Comparison of ENCODE assay signal across 8 cellular contexts in the genomic region with DNA sequence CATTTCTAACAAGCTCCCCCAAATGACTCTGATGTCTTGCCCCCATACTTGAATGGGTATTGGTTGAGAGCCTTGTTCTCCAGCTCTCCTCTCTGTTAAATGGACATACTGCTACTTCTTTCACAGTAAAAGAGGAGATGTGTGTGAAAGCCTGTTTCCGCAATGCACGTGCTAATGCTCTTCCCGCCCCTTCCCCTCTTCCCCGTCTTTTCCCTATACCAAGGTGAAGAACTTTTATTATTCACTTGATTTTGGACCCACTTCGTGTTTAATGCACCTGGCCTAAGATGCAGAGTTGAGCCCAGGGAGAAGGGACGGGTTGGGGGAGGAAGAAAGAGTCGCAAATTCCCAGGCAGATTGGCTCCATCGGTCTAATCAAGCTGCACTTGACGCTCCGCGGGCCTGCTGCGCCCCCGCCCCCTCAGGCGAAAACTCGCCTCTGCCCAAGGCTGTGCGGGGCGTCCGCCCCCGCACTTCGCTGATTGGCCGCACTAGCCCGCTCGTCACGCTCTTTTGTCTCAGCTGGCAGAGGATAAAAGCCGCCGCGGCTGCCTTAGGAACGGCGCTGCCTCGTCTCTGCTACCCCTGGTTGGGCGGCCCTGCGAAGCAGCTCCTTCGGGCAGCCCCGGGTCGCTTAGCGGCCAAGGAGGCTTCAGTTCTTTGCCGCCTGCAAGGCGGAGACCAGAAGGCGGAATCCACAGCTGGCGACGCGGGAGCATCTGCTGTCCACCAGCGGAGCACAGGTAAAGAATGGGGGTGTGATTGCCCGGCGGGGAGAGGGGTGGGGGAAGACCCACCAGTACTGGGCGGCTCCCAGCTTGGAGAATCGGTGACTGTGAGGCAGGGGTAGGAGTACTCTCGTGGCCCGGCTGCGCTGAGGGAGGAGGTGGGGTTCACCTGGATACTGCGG. TPM values are rescaled to one million over a fixed set of nuclear protein-coding genes. Genes with fewer than 3 reads are reported as not detected.
DNase-seq lines count a peak whose midpoint lies in the region; ATAC-seq and TF ChIP-seq lines count a peak whose summit lies in the region.

ZCCHC12 (plus strand) TSS at position 562 of the 910 bp plus-strand sequence. CDS start 1,421 bp downstream, outside the sequence.

- no peaks in the 10 kb centered on the region for H3K36me3 ChIP-seq in PC-3 (ENCODE audit: low read depth, low read length)

- no peak for TF ChIP-seq CTCF in PC-3 (conservative IDR thresholded peaks at IDR 0.05; ENCODE audit: low read depth, low read length)

- no peak within 1 kb of the TSS for H3K27ac ChIP-seq in PC-3 (ENCODE audit: low read length)

- no TSS peak for BruUV-seq in PC-3 (replicated peaks; lab: Mats Ljungman, UMichigan)

- H3F3A ChIP-seq in PC-3 (ENCODE audit: low read length, unreplicated experiment), result no peaks in the 10 kb centered on the region

- CTCF ChIA-PET in PC-3 (lab: Charles Lee), result interaction anchor here (0.5 to 0.6 kb wide), 2 partner anchors 243 to 301 kb away, joined by 4 read pairs; no protein-coding TSS in a partner anchor

- H3K9me2 ChIP-seq in PC-3 (replicated peaks; ENCODE audit: low read length), result no peaks in the 10 kb centered on the region

- peak within 1 kb of the TSS; percentile 77 for H2AFZ ChIP-seq in PC-3 (ENCODE audit: low read length)

- H3K9ac ChIP-seq in PC-3 (ENCODE audit: low read length), result no peak within 1 kb of the TSS

- H3K4me3 ChIP-seq in PC-3 (ENCODE audit: low read length), result peak within 1 kb of the TSS; percentile 61

- H3K9me3 ChIP-seq in PC-3 (ENCODE audit: low read length), result no peaks in the 10 kb centered on the region

- H3K79me2 ChIP-seq in PC-3 (ENCODE audit: low read length), result no peaks in the 10 kb centered on the region

- H3K4me2 ChIP-seq in PC-3 (ENCODE audit: low read length), result peak within 1 kb of the TSS; percentile 84

- intact Hi-C loops in PC-3 (cut with micrococcal nuclease) (no loop called here), Right ventricle myocardium superior (cut with DNase I) (no loop called here), posterior cingulate gyrus (cut with DNase I) (no loop called here)

- POLR2A ChIA-PET in PC-3 (lab: Charles Lee; ENCODE audit: unreplicated experiment), result no interaction called here

- H4K20me1 ChIP-seq in PC-3 (ENCODE audit: low read length), result no peaks in the 10 kb centered on the region

- peaks cover 13% of the 10 kb centered on the region for H3K27me3 ChIP-seq in PC-3 (ENCODE audit: low read length)

- DNase-seq in COLO668 (lab: John Stamatoyannopoulos, UW; ENCODE audit: unreplicated experiment), result peak; percentile 63
- peak; percentile 40 for DNase-seq in PC-3
- peak; percentile 18 for DNase-seq in activated naive CD4-positive, alpha-beta T cell treated with Interleukin-2 at 50 U/mL for 16 hours
- peak; percentile 51 for DNase-seq in Right ventricle myocardium superior
- DNase-seq in posterior cingulate gyrus, result peak; percentile 40 to 94 (median 60)
- DNase-seq in ureter (ENCODE audit: low spot score), result no peak

- peaks cover 6% of the 10 kb centered on the region; the same call in 1 of the 2 replicates for H3K4me1 ChIP-seq in PC-3 (ENCODE audit: insufficient read depth, low read length)

- peak; percentile 56 for ATAC-seq in HG02798 (IDR thresholded peaks at IDR 0.05; ENCODE audit: poor library complexity, unreplicated experiment)
- peak; percentile 70 for ATAC-seq in PC-3
- peak; percentile 58 for ATAC-seq in Right ventricle myocardium superior (ENCODE audit: poor library complexity)
- no peak for ATAC-seq in GM21381 (IDR thresholded peaks at IDR 0.05; ENCODE audit: unreplicated experiment)

RNA-seq across cellular contexts. Expression of gene ZCCHC12, which starts in this region (rescaled TPM):
- total RNA-seq in PC-3 (2014; rRNA removed), result 0.07 TPM in 1 of 2 replicates, not detected in the other
- not detected for total RNA-seq in Right ventricle myocardium superior
- not detected for total RNA-seq in ureter

Comparison
In these comparisons a context has a peak if more than half of its experiments do, and no peak if none do; other contexts are left out.
1. Peak in DNase-seq, ATAC-seq, H3K4me3 ChIP-seq and H3K4me2 ChIP-seq in PC-3; RNA of the gene not detected or under 1 TPM.
2. Peak in DNase-seq and ATAC-seq in Right ventricle myocardium superior; RNA of the gene not detected or under 1 TPM.